8 cellular contexts compared by ENCODE assay signal in the genomic region with DNA sequence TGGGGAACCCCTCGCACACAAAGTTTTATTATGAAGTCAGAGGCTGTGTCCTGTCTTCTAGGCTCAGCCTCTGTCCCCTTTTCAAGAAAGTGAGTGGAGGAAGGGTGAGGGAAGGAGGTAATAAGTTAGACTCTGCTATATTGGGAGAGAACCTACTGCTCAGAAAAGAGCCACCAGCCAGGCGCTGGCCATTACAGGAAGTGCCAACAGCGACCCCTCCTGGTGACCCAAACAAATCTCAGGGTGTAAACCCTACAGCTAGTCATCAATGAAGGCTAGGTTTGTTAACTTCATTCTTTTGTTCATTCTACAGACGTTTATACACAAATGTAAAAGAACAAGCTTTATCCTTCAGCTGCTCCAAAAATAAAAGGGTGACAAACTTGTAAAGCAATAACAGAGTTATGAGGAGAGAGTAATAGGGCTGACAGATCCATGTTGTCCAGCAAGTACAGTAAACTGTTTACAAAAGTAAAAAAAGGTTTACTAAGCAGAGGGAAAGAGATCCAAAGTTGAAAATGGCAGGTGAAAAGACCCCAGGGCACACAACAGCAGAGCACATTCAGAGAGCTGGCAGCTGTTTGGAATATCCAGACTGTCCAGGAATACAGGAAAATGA.
DNase-seq lines count a peak whose midpoint lies in the region; ATAC-seq and TF ChIP-seq lines count a peak whose summit lies in the region.

No MANE protein-coding gene starts in this region.

- H3K27ac ChIP-seq in HCT116 (ENCODE audit: low read depth, low read length) (no peak overlapping the region), brain microvascular endothelial cell (no peak overlapping the region)

- no peak overlapping the region for H3K4me3 ChIP-seq in HCT116 (replicated peaks in 1 of 2; ENCODE audit: low read depth in 1 of 2, low read length in 2 of 2)
- no peak overlapping the region for H3K4me3 ChIP-seq in brain microvascular endothelial cell (ENCODE audit: low read depth, low read length)

- no peak overlapping the region for H3K4me3 Mint-ChIP-seq in nephron progenitor cell

- TF ChIP-seq RAD21 in HCT116 (IDR thresholded peaks at IDR 0.05; ENCODE audit: low read depth): peak; percentile 70

- intact Hi-C loops in HCT116 (cut with micrococcal nuclease): loop anchor here (10.0 kb wide), 1 partner anchor 285 kb away; no protein-coding TSS in a partner anchor

- in situ Hi-C loops in brain microvascular endothelial cell (cut with HindIII; ENCODE audit: low pct_ligation_motif_present, low sequenced_read_pairs): no loop called here

- POLR2A ChIA-PET in HCT116 (lab: Charles Lee): no interaction called here

- H3K27me3 Mint-ChIP-seq in nephron progenitor cell (ENCODE audit: low read depth, poor library complexity): peaks cover 5% of the 10 kb centered on the region

- no peaks in the 10 kb centered on the region for H3K36me3 Mint-ChIP-seq in nephron progenitor cell (ENCODE audit: low read depth)

- H3K4me1 ChIP-seq in HCT116 (ENCODE audit: control insufficient read depth in 1 of 2, insufficient read depth in 2 of 2, low read length in 2 of 2): no peaks in the 10 kb centered on the region

- ATAC-seq in HCT116 (peak; percentile 98), HG03565 (IDR thresholded peaks at IDR 0.05; ENCODE audit: unreplicated experiment) (no peak)
- ATAC-seq in activated CD4-positive, CD25-positive, alpha-beta regulatory T cell treated with anti-CD3 and anti-CD28 coated beads, Interleukin-2, amount 50 U/mL, for 24 hours: no peak

- CTCF ChIA-PET in HCT116 (lab: Charles Lee): interaction anchor here (0.5 to 3.9 kb wide), 23 partner anchors 8 to 1043 kb away, joined by 3 to 24 read pairs (median 4); no protein-coding TSS in a partner anchor

- RAD21 ChIA-PET in HCT116 (lab: Charles Lee; ENCODE audit: low non-redundant PET in 1 of 2, low total read pairs in 2 of 2, uncharacterized antibody in 2 of 2, unreplicated experiment in 2 of 2): interaction anchor here in 1 of 2 experiments (0.7 to 0.9 kb wide), 2 partner anchors 721 to 763 kb away, joined by 3 read pairs; no protein-coding TSS in a partner anchor

- no peaks in the 10 kb centered on the region for H3K36me3 ChIP-seq in HCT116 (ENCODE audit: control insufficient read depth in 1 of 2, insufficient read depth in 2 of 2, low read length in 2 of 2)
- no peaks in the 10 kb centered on the region for H3K36me3 ChIP-seq in brain microvascular endothelial cell (replicated peaks)

- H3K4me2 ChIP-seq in HCT116 (ENCODE audit: low read length): no peak overlapping the region

- peaks cover 58% of the 10 kb centered on the region for H3K4me1 Mint-ChIP-seq in nephron progenitor cell

- no peaks in the 10 kb centered on the region for H3K9me3 Mint-ChIP-seq in nephron progenitor cell

- peak overlapping the region; percentile 46 for H3K27ac Mint-ChIP-seq in nephron progenitor cell

- no TSS peak for BruUV-seq in HCT116 (replicated peaks; lab: Mats Ljungman, UMichigan)

- no peaks in the 10 kb centered on the region for H3K9me3 ChIP-seq in HCT116 (ENCODE audit: control insufficient read depth in 1 of 2, insufficient read depth in 1 of 2, low read depth in 1 of 2, low read length in 2 of 2)

- no peaks in the 10 kb centered on the region for H3K79me2 ChIP-seq in HCT116 (ENCODE audit: insufficient read depth, low read length)

- H4K20me1 ChIP-seq in HCT116 (ENCODE audit: insufficient read depth): no peaks in the 10 kb centered on the region

- no peak for TF ChIP-seq POLR2A in HCT116 (IDR thresholded peaks at IDR 0.05; ENCODE audit: borderline replicate concordance, extremely low read depth, insufficient read depth, insufficient read length)

- H3K9me2 ChIP-seq in HCT116 (ENCODE audit: insufficient read depth): no peaks in the 10 kb centered on the region

- TF ChIP-seq CTCF in HCT116 (IDR thresholded peaks at IDR 0.05 in 2 of 3, conservative IDR thresholded peaks at IDR 0.05 in 1 of 3; ENCODE audit: borderline replicate concordance in 1 of 3, insufficient read depth in 1 of 3, low read depth in 2 of 3, low read length in 2 of 3) (peak; percentile 61 to 99 (median 92); a peak in 5 of 6 replicates), brain microvascular endothelial cell (IDR thresholded peaks at IDR 0.05; ENCODE audit: low read depth, low read length, missing control alignments) (peak; percentile 70), nephron progenitor cell (IDR thresholded peaks at IDR 0.05) (peak; percentile 90)

- H2AFZ ChIP-seq in HCT116 (ENCODE audit: low read depth, low read length, poor library complexity, severe bottlenecking): no peak overlapping the region

- DNase-seq in DMS53 (lab: John Stamatoyannopoulos, UW): peak; percentile 71
- peak; percentile 32 for DNase-seq in HCT116 (ENCODE audit: low read depth, low spot score)
- peak; percentile 32 for DNase-seq in NCI-H460 (ENCODE audit: extremely low read depth, low read depth)
- DNase-seq in brain microvascular endothelial cell: no peak
- DNase-seq in nephron progenitor cell: peak; percentile 85
- DNase-seq in mesenteric fat pad (ENCODE audit: low spot score): no peak

- H3K27me3 ChIP-seq in HCT116 (ENCODE audit: insufficient read depth, low read length) (peaks cover 54% of the 10 kb centered on the region), brain microvascular endothelial cell (replicated peaks) (no peaks in the 10 kb centered on the region)

- H3K9ac ChIP-seq in HCT116 (ENCODE audit: low read length): no peak overlapping the region

TF ChIP-seq in HCT116, 20 proteins besides CTCF, POLR2A, EP300 and RAD21:
- TF ChIP-seq, protein P1, sequence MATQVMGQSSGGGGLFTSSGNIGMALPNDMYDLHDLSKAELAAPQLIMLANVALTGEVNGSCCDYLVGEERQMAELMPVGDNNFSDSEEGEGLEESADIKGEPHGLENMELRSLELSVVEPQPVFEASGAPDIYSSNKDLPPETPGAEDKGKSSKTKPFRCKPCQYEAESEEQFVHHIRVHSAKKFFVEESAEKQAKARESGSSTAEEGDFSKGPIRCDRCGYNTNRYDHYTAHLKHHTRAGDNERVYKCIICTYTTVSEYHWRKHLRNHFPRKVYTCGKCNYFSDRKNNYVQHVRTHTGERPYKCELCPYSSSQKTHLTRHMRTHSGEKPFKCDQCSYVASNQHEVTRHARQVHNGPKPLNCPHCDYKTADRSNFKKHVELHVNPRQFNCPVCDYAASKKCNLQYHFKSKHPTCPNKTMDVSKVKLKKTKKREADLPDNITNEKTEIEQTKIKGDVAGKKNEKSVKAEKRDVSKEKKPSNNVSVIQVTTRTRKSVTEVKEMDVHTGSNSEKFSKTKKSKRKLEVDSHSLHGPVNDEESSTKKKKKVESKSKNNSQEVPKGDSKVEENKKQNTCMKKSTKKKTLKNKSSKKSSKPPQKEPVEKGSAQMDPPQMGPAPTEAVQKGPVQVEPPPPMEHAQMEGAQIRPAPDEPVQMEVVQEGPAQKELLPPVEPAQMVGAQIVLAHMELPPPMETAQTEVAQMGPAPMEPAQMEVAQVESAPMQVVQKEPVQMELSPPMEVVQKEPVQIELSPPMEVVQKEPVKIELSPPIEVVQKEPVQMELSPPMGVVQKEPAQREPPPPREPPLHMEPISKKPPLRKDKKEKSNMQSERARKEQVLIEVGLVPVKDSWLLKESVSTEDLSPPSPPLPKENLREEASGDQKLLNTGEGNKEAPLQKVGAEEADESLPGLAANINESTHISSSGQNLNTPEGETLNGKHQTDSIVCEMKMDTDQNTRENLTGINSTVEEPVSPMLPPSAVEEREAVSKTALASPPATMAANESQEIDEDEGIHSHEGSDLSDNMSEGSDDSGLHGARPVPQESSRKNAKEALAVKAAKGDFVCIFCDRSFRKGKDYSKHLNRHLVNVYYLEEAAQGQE (IDR thresholded peaks at IDR 0.05; ENCODE audit: low read depth): no peak
- peak; percentile 46; the same call in 1 of the 2 replicates for TF ChIP-seq ELF1 (IDR thresholded peaks at IDR 0.05; ENCODE audit: borderline replicate concordance, low read depth)
- no peak for TF ChIP-seq SP1 (IDR thresholded peaks at IDR 0.05; ENCODE audit: low read depth)
- TF ChIP-seq YY1 (IDR thresholded peaks at IDR 0.05; ENCODE audit: extremely low read depth, insufficient replicate concordance, low read depth, low read length): peak; percentile 48
- no peak for TF ChIP-seq EZH2 (IDR thresholded peaks at IDR 0.05)
- TF ChIP-seq EGR1 (IDR thresholded peaks at IDR 0.05; ENCODE audit: low read depth): no peak
- TF ChIP-seq, protein P2, sequence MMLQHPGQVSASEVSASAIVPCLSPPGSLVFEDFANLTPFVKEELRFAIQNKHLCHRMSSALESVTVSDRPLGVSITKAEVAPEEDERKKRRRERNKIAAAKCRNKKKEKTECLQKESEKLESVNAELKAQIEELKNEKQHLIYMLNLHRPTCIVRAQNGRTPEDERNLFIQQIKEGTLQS (IDR thresholded peaks at IDR 0.05): no peak
- TF ChIP-seq CBX3 (IDR thresholded peaks at IDR 0.05; ENCODE audit: low read depth): peak; percentile 22; the same call in 1 of the 2 replicates
- no peak for TF ChIP-seq POLR2AphosphoS5 (IDR thresholded peaks at IDR 0.05; ENCODE audit: low read depth, low read length)
- TF ChIP-seq FOSL1 (IDR thresholded peaks at IDR 0.05; ENCODE audit: low read depth): no peak
TF ChIP-seq in HCT116: peak in this region for 3.

Comparison
In these comparisons a context has a peak if more than half of its experiments do, and no peak if none do; other contexts are left out.
1. DNase-seq: peak in DMS53 (single experiment), HCT116 (single experiment), NCI-H460 (single experiment) and nephron progenitor cell (single experiment); none in brain microvascular endothelial cell (single experiment) and mesenteric fat pad (single experiment).
2. Peak in every context shown above with its lines, with median percentiles within 50 percentile points of each other: CTCF ChIP-seq.